Comparison of ENCODE assay signal across 9 cellular contexts in genomic region chrX:104285201-104285600, GRCh38. TPM values are rescaled to one million over a fixed set of nuclear protein-coding genes. Genes with fewer than 3 reads are reported as not detected.
"Had no signal": no experiment of that assay in that cellular context is flagged by ENCODE, and none has a peak within 500 bp of the region (broad histone marks: within the 10 kb centered on the region; RNA-seq: fewer than 3 reads in every experiment).

No MANE protein-coding gene starts in this region.

- FAIRE-seq: HepG2, HTR-8/SVneo, K562 had no signal

- H3K4me3 Mint-ChIP-seq: IgD-negative memory B cell had no signal

- DNase-seq: IMR-90, KBM-7, KG1 had no signal

- H3K4me3 ChIP-seq: K562 had no signal

- H3K4me1 Mint-ChIP-seq: IgD-negative memory B cell had no signal

- H3K27ac ChIP-seq: HL-60 had no signal

- H3K36me3 Mint-ChIP-seq: IgD-negative memory B cell had no signal

- ATAC-seq: HepG2, K562 had no signal

- H3K27ac Mint-ChIP-seq: IgD-negative memory B cell had no signal

RNA-seq across cellular contexts. Expression of gene ESX1, which starts 30.5 kb away (rescaled TPM):
- total RNA-seq: HepG2, HT-29, IMR-90, K562 had no signal
- polyA plus RNA-seq: HepG2, IgD-negative memory B cell, IMR-90, K562 had no signal
